ENCODE assay signal across 27 cellular contexts in the genomic region with DNA sequence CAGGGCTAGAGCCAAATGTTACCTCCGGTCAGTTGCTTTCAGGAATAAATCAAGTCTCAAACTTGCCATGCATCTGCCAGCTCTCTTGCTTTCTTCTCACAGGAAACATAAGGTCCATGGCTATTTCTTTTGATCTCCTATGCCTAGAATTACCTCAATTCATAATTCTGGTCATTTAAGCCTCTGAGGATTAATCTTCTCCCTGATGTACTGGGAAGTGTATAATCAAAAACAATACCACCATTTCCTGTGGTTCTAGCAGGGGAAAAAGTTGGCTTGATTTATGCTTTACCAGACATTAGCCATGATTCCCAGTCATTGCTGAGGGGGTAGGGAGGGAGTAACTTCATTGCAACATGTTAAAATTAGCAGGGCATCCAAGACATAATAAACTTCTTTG.
"Had no signal": no experiment of that assay in that cellular context is flagged by ENCODE, and none has a peak within 500 bp of the region (broad histone marks: within the 10 kb centered on the region; RNA-seq: fewer than 3 reads in every experiment).

No MANE protein-coding gene starts in this region.

- H3K27me3 ChIP-seq: ascending aorta, brain microvascular endothelial cell, cardiac muscle cell, MG63, SJSA1 had no signal

- ATAC-seq: activated CD8-positive, alpha-beta T cell treated with anti-CD3 and anti-CD28 coated beads, Interleukin-2, amount 10 ng/mL, durations not matched to agents 7 days and 5 days; PC-3; T-helper 17 cell; WTC11 had no signal

- DNase-seq: activated CD4-positive, alpha-beta T cell treated with anti-CD3 and anti-CD28 coated beads for 48 hours; activated CD4-positive, alpha-beta T cell treated with anti-CD3 and anti-CD28 coated beads, Interleukin-2, amount 50 U/mL, for 4 hours; activated CD4-positive, CD25-positive, alpha-beta regulatory T cell treated with anti-CD3 and anti-CD28 coated beads, Interleukin-2, amount 50 U/mL, for 72 hours; activated CD8-positive, alpha-beta memory T cell treated with anti-CD3 and anti-CD28 coated beads, Interleukin-2, amount 50 U/mL, for 48 hours; activated CD8-positive, alpha-beta T cell treated with anti-CD3 and anti-CD28 coated beads, Interleukin-2, amount 10 ng/mL, durations not matched to agents 7 days and 5 days; activated effector memory CD4-positive, alpha-beta T cell treated with Interleukin-2 at 50 U/mL for 16 hours; activated naive CD4-positive, alpha-beta T cell; activated T-cell treated with anti-CD3 and anti-CD28 coated beads, Interleukin-2, amount 50 U/mL, for 24 hours; amniotic stem cell; brain microvascular endothelial cell; MG63; MV-4-11; NCI-H1105; NCI-H1436; NCI-H1694 treated with DMSO at 0.1 percent for 48 hours; NCI-H2081; NCI-H510A treated with DMSO at 0.1 percent for 48 hours; PC-3; SHP77; T-helper 17 cell; T-helper 9 cell had no signal

- H3K9me3 ChIP-seq: ascending aorta, MG63, SJSA1 had no signal

- H3K4me3 ChIP-seq: ascending aorta, cardiac muscle cell, MG63, SJSA1 had no signal

- H3K27ac ChIP-seq: ascending aorta, brain microvascular endothelial cell, cardiac muscle cell, KMS-11, SJSA1 had no signal

- FAIRE-seq: RCC 7860 had no signal

- H3K4me1 ChIP-seq: ascending aorta, SJSA1 had no signal

- H3K36me3 ChIP-seq: ascending aorta, brain microvascular endothelial cell, cardiac muscle cell, MG63, SJSA1 had no signal
